Comparison of ENCODE assay signal across 1 cellular context in the genomic region with DNA sequence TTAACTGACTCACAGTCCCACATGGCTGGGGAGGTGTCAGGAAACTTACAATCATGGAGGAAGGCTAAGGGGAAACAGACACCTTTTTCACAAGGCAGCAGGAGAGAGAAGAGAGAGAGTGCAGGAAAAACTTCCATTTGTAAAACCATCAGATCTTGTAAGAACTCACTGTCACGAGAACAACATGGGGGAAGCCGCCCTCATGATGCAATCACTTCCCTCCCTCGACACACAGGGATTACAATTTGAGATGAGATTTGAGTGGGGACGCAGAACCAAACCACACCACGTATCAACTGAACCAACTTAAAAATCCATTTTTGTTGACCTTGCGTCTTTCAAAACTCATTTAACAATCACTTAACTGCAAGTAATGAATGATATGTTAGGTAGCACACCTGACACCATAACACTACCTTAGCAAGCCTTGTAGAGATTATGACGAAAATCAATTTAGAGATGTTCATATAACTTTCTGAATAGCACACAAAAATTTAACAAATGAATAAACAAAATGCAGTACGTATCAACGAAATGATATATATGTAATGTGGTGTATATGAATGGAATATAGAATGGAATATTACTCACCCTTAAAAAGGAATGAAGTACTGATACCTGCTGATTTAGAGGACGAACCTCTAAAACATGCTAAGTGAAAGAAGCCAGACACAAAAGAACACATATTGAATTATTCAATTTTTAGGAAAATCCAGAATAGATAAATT.
TF ChIP-seq lines count a peak whose summit lies in the region.

No MANE protein-coding gene starts in this region.

TF ChIP-seq in IMR-90, 13 proteins besides CTCF, POLR2A, EP300 and RAD21:
- TF ChIP-seq SMC3 (IDR thresholded peaks at IDR 0.05; ENCODE audit: low read depth, low read length) (no peak), MXI1 (IDR thresholded peaks at IDR 0.05; ENCODE audit: borderline replicate concordance, low read depth, low read length) (no peak), FOS (IDR thresholded peaks at IDR 0.05; ENCODE audit: low read depth, low read length) (no peak), USF2 (IDR thresholded peaks at IDR 0.05; ENCODE audit: low read depth, low read length) (no peak), RCOR1 (IDR thresholded peaks at IDR 0.05; ENCODE audit: insufficient replicate concordance, low read length) (no peak), CEBPB (IDR thresholded peaks at IDR 0.05; ENCODE audit: low read depth, low read length) (0 out of 2 replicates have a peak, but pooled peaks have one; percentile 26), CHD1 (IDR thresholded peaks at IDR 0.05; ENCODE audit: low read depth, low read length) (no peak), MAFK (IDR thresholded peaks at IDR 0.05; ENCODE audit: low read depth, low read length) (no peak), ELK1 (IDR thresholded peaks at IDR 0.05; ENCODE audit: borderline replicate concordance, low read depth, low read length) (no peak)
